Comparison of ENCODE assay signal across 12 cellular contexts in genomic region chr3:129658156-129658843, GRCh38. TPM values are rescaled to one million over a fixed set of nuclear protein-coding genes. Genes with fewer than 3 reads are reported as not detected.
DNase-seq lines count a peak whose midpoint lies in the region; ATAC-seq and TF ChIP-seq lines count a peak whose summit lies in the region.
"Had no signal": no experiment of that assay in that cellular context is flagged by ENCODE, and none has a peak within 500 bp of the region (broad histone marks: within the 10 kb centered on the region; RNA-seq: fewer than 3 reads in every experiment).

No MANE protein-coding gene starts in this region.

- peak overlapping the region; percentile 24 for H3K4me3 ChIP-seq in Loucy (ENCODE audit: low read length, poor library complexity, severe bottlenecking)
- H3K4me3 ChIP-seq: tibial nerve had no signal

- peaks cover 42% of the 10 kb centered on the region for H3K4me1 Mint-ChIP-seq in nephron progenitor cell
- peaks cover 18% of the 10 kb centered on the region for H3K4me1 Mint-ChIP-seq in activated CD4-positive, alpha-beta memory T cell treated with anti-CD3 and anti-CD28 coated beads, Interleukin-2, amount 10 ng/mL, durations not matched to agents 7 days and 5 days
- H3K4me1 Mint-ChIP-seq in activated T-helper 2 cell treated with anti-CD3 and anti-CD28 coated beads, Interferon-gamma antibody, Interleukin-2, Interleukin-4, amounts not matched to agents 10 μg/mL and 5 μg/mL and 100 μg/mL, durations not matched to agents 14 hours and 24 hours and 36 hours (ENCODE audit: low read depth) = peaks cover 18% of the 10 kb centered on the region

- H2AFZ ChIP-seq in Loucy (ENCODE audit: low read length) = peak overlapping the region; percentile 37; the same call in 1 of the 2 replicates
- H2AFZ ChIP-seq: parathyroid adenoma had no signal

- H3K9ac ChIP-seq in Loucy (ENCODE audit: low read depth, low read length, poor library complexity, severe bottlenecking) = peak overlapping the region; percentile 8
- H3K9ac ChIP-seq: parathyroid adenoma had no signal

- H3K36me3 Mint-ChIP-seq in nephron progenitor cell (ENCODE audit: low read depth) = peaks cover 13% of the 10 kb centered on the region
- H3K36me3 Mint-ChIP-seq in activated CD4-positive, alpha-beta memory T cell treated with anti-CD3 and anti-CD28 coated beads, Interleukin-2, amount 10 ng/mL, durations not matched to agents 7 days and 5 days (ENCODE audit: low read depth) = no peaks in the 10 kb centered on the region
- H3K36me3 Mint-ChIP-seq in activated T-helper 2 cell treated with anti-CD3 and anti-CD28 coated beads, Interferon-gamma antibody, Interleukin-2, Interleukin-4, amounts not matched to agents 10 μg/mL and 5 μg/mL and 100 μg/mL, durations not matched to agents 14 hours and 24 hours and 36 hours (ENCODE audit: low read depth) = no peaks in the 10 kb centered on the region

- DNase-seq in CD1c-positive myeloid dendritic cell (ENCODE audit: extremely low spot score) (peak; percentile 8), caudate nucleus (lab: John Stamatoyannopoulos, UW) (no peak), nephron progenitor cell (no peak), DMS 273 treated with DMSO at 0.1 percent for 48 hours (lab: John Stamatoyannopoulos, UW) (no peak)
- no peak for DNase-seq in activated CD4-positive, alpha-beta memory T cell treated with anti-CD3 and anti-CD28 coated beads, Interleukin-2, amount 10 ng/mL, durations not matched to agents 7 days and 5 days
- DNase-seq in activated T-helper 2 cell treated with anti-CD3 and anti-CD28 coated beads, Interferon-gamma antibody, Interleukin-2, Interleukin-4, amounts not matched to agents 10 μg/mL and 5 μg/mL and 100 μg/mL, durations not matched to agents 14 hours and 24 hours and 36 hours (ENCODE audit: low spot score) = no peak
- DNase-seq: BE2C, NCI-H1930 had no signal

- intact Hi-C loops in activated T-helper 2 cell treated with anti-CD3 and anti-CD28 coated beads, Interferon-gamma antibody, Interleukin-2, Interleukin-4, amounts not matched to agents 10 μg/mL and 5 μg/mL and 100 μg/mL, durations not matched to agents 14 hours and 24 hours and 36 hours (cut with micrococcal nuclease) = no loop called here

- H3K9me3 ChIP-seq in Loucy (ENCODE audit: insufficient read depth, low read depth, low read length) = no peaks in the 10 kb centered on the region
- H3K9me3 ChIP-seq: BE2C, tibial nerve had no signal

- CTCF ChIA-PET in activated CD4-positive, alpha-beta memory T cell treated with anti-CD3 and anti-CD28 coated beads, Interleukin-2, amount 10 ng/mL, durations not matched to agents 7 days and 5 days (lab: Charles Lee) = interaction anchor here (0.7 kb wide), 3 partner anchors 15 to 33 kb away, joined by 3 to 10 read pairs (median 4); no protein-coding TSS in a partner anchor

- H3F3A ChIP-seq in Loucy (ENCODE audit: low read depth) = no peaks in the 10 kb centered on the region

- H3K27me3 Mint-ChIP-seq in nephron progenitor cell (ENCODE audit: low read depth, poor library complexity) = no peaks in the 10 kb centered on the region
- no peaks in the 10 kb centered on the region for H3K27me3 Mint-ChIP-seq in activated CD4-positive, alpha-beta memory T cell treated with anti-CD3 and anti-CD28 coated beads, Interleukin-2, amount 10 ng/mL, durations not matched to agents 7 days and 5 days
- no peaks in the 10 kb centered on the region for H3K27me3 Mint-ChIP-seq in activated T-helper 2 cell treated with anti-CD3 and anti-CD28 coated beads, Interferon-gamma antibody, Interleukin-2, Interleukin-4, amounts not matched to agents 10 μg/mL and 5 μg/mL and 100 μg/mL, durations not matched to agents 14 hours and 24 hours and 36 hours (ENCODE audit: low read depth)

- H3K4me3 Mint-ChIP-seq in nephron progenitor cell = no peak overlapping the region
- H3K4me3 Mint-ChIP-seq in activated CD4-positive, alpha-beta memory T cell treated with anti-CD3 and anti-CD28 coated beads, Interleukin-2, amount 10 ng/mL, durations not matched to agents 7 days and 5 days = no peak overlapping the region
- no peak overlapping the region for H3K4me3 Mint-ChIP-seq in activated T-helper 2 cell treated with anti-CD3 and anti-CD28 coated beads, Interferon-gamma antibody, Interleukin-2, Interleukin-4, amounts not matched to agents 10 μg/mL and 5 μg/mL and 100 μg/mL, durations not matched to agents 14 hours and 24 hours and 36 hours (ENCODE audit: low read depth)

- POLR2A ChIA-PET in activated CD4-positive, alpha-beta memory T cell treated with anti-CD3 and anti-CD28 coated beads, Interleukin-2, amount 10 ng/mL, durations not matched to agents 7 days and 5 days (lab: Charles Lee) = no interaction called here

- peak overlapping the region; percentile 48 for H3K4me2 ChIP-seq in Loucy (ENCODE audit: low read depth, low read length, poor library complexity, severe bottlenecking)

- H3K9me3 Mint-ChIP-seq in nephron progenitor cell = no peaks in the 10 kb centered on the region
- H3K9me3 Mint-ChIP-seq in activated CD4-positive, alpha-beta memory T cell treated with anti-CD3 and anti-CD28 coated beads, Interleukin-2, amount 10 ng/mL, durations not matched to agents 7 days and 5 days = no peaks in the 10 kb centered on the region
- no peaks in the 10 kb centered on the region for H3K9me3 Mint-ChIP-seq in activated T-helper 2 cell treated with anti-CD3 and anti-CD28 coated beads, Interferon-gamma antibody, Interleukin-2, Interleukin-4, amounts not matched to agents 10 μg/mL and 5 μg/mL and 100 μg/mL, durations not matched to agents 14 hours and 24 hours and 36 hours

- peak overlapping the region; percentile 30 for H3K27ac Mint-ChIP-seq in nephron progenitor cell
- H3K27ac Mint-ChIP-seq in activated CD4-positive, alpha-beta memory T cell treated with anti-CD3 and anti-CD28 coated beads, Interleukin-2, amount 10 ng/mL, durations not matched to agents 7 days and 5 days = no peak overlapping the region
- no peak overlapping the region for H3K27ac Mint-ChIP-seq in activated T-helper 2 cell treated with anti-CD3 and anti-CD28 coated beads, Interferon-gamma antibody, Interleukin-2, Interleukin-4, amounts not matched to agents 10 μg/mL and 5 μg/mL and 100 μg/mL, durations not matched to agents 14 hours and 24 hours and 36 hours

- peaks cover 10% of the 10 kb centered on the region; the same call in 1 of the 2 replicates for H3K36me3 ChIP-seq in Loucy (ENCODE audit: insufficient read depth, low read length)
- H3K36me3 ChIP-seq: tibial nerve had no signal

- no peaks in the 10 kb centered on the region for H3K9me2 ChIP-seq in Loucy (replicated peaks; ENCODE audit: low read depth, low read length)

- TF ChIP-seq CTCF in Loucy (conservative IDR thresholded peaks at IDR 0.05; ENCODE audit: low read length) = no peak
- no peak for TF ChIP-seq CTCF in nephron progenitor cell (IDR thresholded peaks at IDR 0.05)

- H4K20me1 ChIP-seq in Loucy (ENCODE audit: insufficient read depth, low read length, poor library complexity, severe bottlenecking) = no peaks in the 10 kb centered on the region

- H3K79me2 ChIP-seq in Loucy (ENCODE audit: insufficient read depth, low read length) = no peaks in the 10 kb centered on the region
- H3K79me2 ChIP-seq: parathyroid adenoma had no signal

- H3K4me1 ChIP-seq in Loucy (ENCODE audit: insufficient read depth, low read length, poor library complexity, severe bottlenecking) = peaks cover 25% of the 10 kb centered on the region
- H3K4me1 ChIP-seq: parathyroid adenoma had no signal

- no peaks in the 10 kb centered on the region for H3K27me3 ChIP-seq in Loucy (ENCODE audit: insufficient read depth, low read length, poor library complexity, severe bottlenecking)
- H3K27me3 ChIP-seq: BE2C, tibial nerve had no signal

- no peak for ATAC-seq in HG02678 (IDR thresholded peaks at IDR 0.05; ENCODE audit: unreplicated experiment)

- peak overlapping the region; percentile 55 for H3K27ac ChIP-seq in caudate nucleus (ENCODE audit: low read depth, low read length)
- H3K27ac ChIP-seq: parathyroid adenoma had no signal

RNA-seq across cellular contexts. Expression of gene PLXND1, which starts 51.8 kb away (rescaled TPM):
- 10 to 100 TPM; 13.4 to 18.0 TPM for total RNA-seq in activated CD4-positive, alpha-beta memory T cell treated with anti-CD3 and anti-CD28 coated beads, Interleukin-2, amount 10 ng/mL, durations not matched to agents 7 days and 5 days
- 1.3 and 2.7 TPM in 2 replicates for total RNA-seq in activated T-helper 2 cell treated with anti-CD3 and anti-CD28 coated beads, Interferon-gamma antibody, Interleukin-2, Interleukin-4, amounts not matched to agents 10 μg/mL and 5 μg/mL and 100 μg/mL, durations not matched to agents 14 hours and 24 hours and 36 hours
